In genomic region chr9:134462304-134462703, GRCh38 we compare ENCODE assay signal across 24 cellular contexts.
"Had no signal": no experiment of that assay in that cellular context is flagged by ENCODE, and none has a peak within 500 bp of the region (broad histone marks: within the 10 kb centered on the region; RNA-seq: fewer than 3 reads in every experiment).

No MANE protein-coding gene starts in this region.

- H3K27me3 ChIP-seq: esophagus muscularis mucosa, foreskin keratinocyte, hepatocyte, pancreas, right lobe of liver, tibial nerve, upper lobe of left lung had no signal

- H3K4me1 ChIP-seq: foreskin keratinocyte, pancreas, right lobe of liver had no signal

- DNase-seq: dermis blood vessel endothelial cell; effector memory CD4-positive, alpha-beta T cell; foreskin keratinocyte; kidney; mesenchymal stem cell; midbrain; naive thymus-derived CD4-positive, alpha-beta T cell; occipital lobe; retina; right lobe of liver; small intestine; stimulated activated CD4-positive, alpha-beta T cell treated with anti-CD3 and anti-CD28 coated beads, Interleukin-15, amount 100 ng/mL, for 24 hours; stimulated activated CD4-positive, alpha-beta T cell treated with anti-CD3 and anti-CD28 coated beads, Interleukin-2, amount 100 ng/mL, for 48 hours; stimulated activated naive B cell treated with anti-CD40 and anti-IgM and Interleukin-4, amounts not matched to agents 10 μg/mL and 1 μg/mL and 100 μg/mL, for 72 hours had no signal

- H3K9me3 Mint-ChIP-seq: naive thymus-derived CD4-positive, alpha-beta T cell; nephron; stimulated activated naive CD8-positive, alpha-beta T cell treated with anti-CD3 and anti-CD28 coated beads, Interleukin-15, Interleukin-2, amounts not matched to agents 100 ng/mL and 50 ng/mL, for 24 hours had no signal

- H3K9me3 ChIP-seq: pancreas, right lobe of liver, thoracic aorta had no signal

- H3K36me3 Mint-ChIP-seq: naive thymus-derived CD4-positive, alpha-beta T cell; stimulated activated naive B cell treated with anti-CD40 and anti-IgM and Interleukin-4, amounts not matched to agents 10 μg/mL and 1 μg/mL and 100 μg/mL, for 72 hours had no signal

- H3K36me3 ChIP-seq: esophagus muscularis mucosa, left lung, pancreas, right lobe of liver, thoracic aorta, tibial nerve, upper lobe of left lung had no signal

- H3K27me3 Mint-ChIP-seq: stimulated activated naive CD8-positive, alpha-beta T cell treated with anti-CD3 and anti-CD28 coated beads, Interleukin-15, Interleukin-2, amounts not matched to agents 100 ng/mL and 50 ng/mL, for 24 hours had no signal

- H3K4me3 ChIP-seq: coronary artery, esophagus muscularis mucosa, hepatocyte, left lung, pancreas, right lobe of liver, thoracic aorta, tibial nerve, upper lobe of left lung had no signal

- H3K4me3 Mint-ChIP-seq: naive thymus-derived CD4-positive, alpha-beta T cell; nephron; stimulated activated naive B cell treated with anti-CD40 and anti-IgM and Interleukin-4, amounts not matched to agents 10 μg/mL and 1 μg/mL and 100 μg/mL, for 72 hours; stimulated activated naive CD8-positive, alpha-beta T cell treated with anti-CD3 and anti-CD28 coated beads, Interleukin-15, Interleukin-2, amounts not matched to agents 100 ng/mL and 50 ng/mL, for 24 hours had no signal

- H3K4me2 ChIP-seq: hepatocyte had no signal

- ATAC-seq: left lung; naive thymus-derived CD4-positive, alpha-beta T cell; pancreas; stimulated activated naive B cell treated with anti-CD40 and anti-IgM and Interleukin-4, amounts not matched to agents 10 μg/mL and 1 μg/mL and 100 μg/mL, for 72 hours had no signal

- H2AFZ ChIP-seq: hepatocyte had no signal

- H3K27ac ChIP-seq: coronary artery, esophagus muscularis mucosa, foreskin keratinocyte, hepatocyte, left lung, pancreas, right lobe of liver, thoracic aorta, tibial nerve, upper lobe of left lung had no signal

- H3K27ac Mint-ChIP-seq: stimulated activated naive B cell treated with anti-CD40 and anti-IgM and Interleukin-4, amounts not matched to agents 10 μg/mL and 1 μg/mL and 100 μg/mL, for 72 hours; stimulated activated naive CD8-positive, alpha-beta T cell treated with anti-CD3 and anti-CD28 coated beads, Interleukin-15, Interleukin-2, amounts not matched to agents 100 ng/mL and 50 ng/mL, for 24 hours had no signal

- H3K79me2 ChIP-seq: hepatocyte had no signal
